In the genomic region with DNA sequence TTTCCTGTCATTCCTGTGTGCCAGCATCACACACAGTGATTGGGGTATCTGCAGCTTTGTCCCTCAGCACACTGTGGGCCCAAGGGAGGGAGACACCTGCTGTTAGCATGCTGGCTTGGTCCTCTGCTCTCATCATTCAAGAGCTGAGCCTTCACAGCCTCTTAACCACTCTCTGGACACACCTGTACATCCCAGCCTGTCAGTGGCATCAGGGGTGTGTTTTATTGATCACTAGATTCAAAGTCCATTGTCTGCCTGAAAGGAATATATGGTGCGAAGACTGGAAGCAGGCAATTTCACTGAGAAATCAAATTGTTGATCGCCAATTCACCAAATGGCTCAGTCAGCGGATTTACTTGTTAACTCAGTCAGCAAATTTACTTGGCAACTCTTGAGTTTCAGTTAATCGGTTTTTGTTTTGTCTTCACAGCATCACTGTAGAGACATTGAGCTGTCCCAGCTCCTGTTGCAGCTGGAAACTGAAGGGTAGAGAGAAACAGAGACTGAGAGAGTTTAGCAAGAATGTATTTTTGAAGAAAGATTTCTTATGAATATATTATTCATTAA, we compare ENCODE assay signal across 16 cellular contexts. TPM values are rescaled to one million over a fixed set of nuclear protein-coding genes. Genes with fewer than 3 reads are reported as not detected.
DNase-seq lines count a peak whose midpoint lies in the region; ATAC-seq, FAIRE-seq and TF ChIP-seq lines count a peak whose summit lies in the region.
"Had no signal": no experiment of that assay in that cellular context is flagged by ENCODE, and none has a peak within 500 bp of the region (broad histone marks: within the 10 kb centered on the region; RNA-seq: fewer than 3 reads in every experiment).

No MANE protein-coding gene starts in this region.

- H3K27me3 ChIP-seq in KMS-11 (ENCODE audit: insufficient read depth, low read depth) (no peaks in the 10 kb centered on the region), endodermal cell (ENCODE audit: control insufficient read depth, insufficient read depth, low read length, poor library complexity, severe bottlenecking) (no peaks in the 10 kb centered on the region), neural progenitor cell (no peaks in the 10 kb centered on the region)
- H3K27me3 ChIP-seq: BLaER1 treated with 17β-estradiol and CSF1 and Interleukin-3, amounts not matched to agents 10 nM and 100 nM had no signal

- peak overlapping the region; percentile 21; the same call in 1 of the 2 replicates for H3K4me2 ChIP-seq in KMS-11
- no peak overlapping the region for H3K4me2 ChIP-seq in neural progenitor cell
- H3K4me2 ChIP-seq: BLaER1 treated with 17β-estradiol and CSF1 and Interleukin-3, amounts not matched to agents 10 nM and 100 nM had no signal

- DNase-seq in NCI-H510A treated with DMSO at 0.1 percent for 48 hours (lab: John Stamatoyannopoulos, UW) (peak; percentile 79), endodermal cell (no peak), mucosa of descending colon (no peak), AG08395 (ENCODE audit: low spot score) (no peak), RCC 7860 (ENCODE audit: low spot score) (no peak), neural progenitor cell (ENCODE audit: low spot score) (no peak), putamen (ENCODE audit: low spot score) (no peak)
- DNase-seq: Karpas-422, NCI-H187 treated with DMSO at 0.1 percent for 48 hours, SIG-M5 had no signal

- H2AFZ ChIP-seq in KMS-11 (ENCODE audit: low read depth): no peak overlapping the region; the same call in 1 of the 2 replicates
- no peak overlapping the region for H2AFZ ChIP-seq in neural progenitor cell (replicated peaks)

- H4K20me1 ChIP-seq in KMS-11 (ENCODE audit: insufficient read depth) (no peaks in the 10 kb centered on the region), neural progenitor cell (ENCODE audit: low read depth) (no peaks in the 10 kb centered on the region)
- H4K20me1 ChIP-seq: BLaER1 treated with 17β-estradiol and CSF1 and Interleukin-3, amounts not matched to agents 10 nM and 100 nM had no signal

- intact Hi-C loops in mucosa of descending colon (cut with DNase I, micrococcal nuclease): no loop called here

- H3K4me3 Mint-ChIP-seq in endodermal cell (no peak overlapping the region), neural progenitor cell (no peak overlapping the region)

- TF ChIP-seq CTCF in KMS-11 (conservative IDR thresholded peaks at IDR 0.05; ENCODE audit: low read depth, low read length) (no peak), endodermal cell (conservative IDR thresholded peaks at IDR 0.05) (peak; percentile 13), mucosa of descending colon (IDR thresholded peaks at IDR 0.05) (no peak), neural progenitor cell (IDR thresholded peaks at IDR 0.05) (no peak)

- H3K4me1 ChIP-seq in KMS-11 (ENCODE audit: low read depth, poor library complexity, severe bottlenecking) (peaks cover 15% of the 10 kb centered on the region), endodermal cell (ENCODE audit: control insufficient read depth, insufficient read depth, low read length) (peaks cover 7% of the 10 kb centered on the region), mucosa of descending colon (ENCODE audit: low read depth) (no peaks in the 10 kb centered on the region), neural progenitor cell (peaks cover 5% of the 10 kb centered on the region)
- H3K4me1 ChIP-seq: BLaER1 treated with 17β-estradiol and CSF1 and Interleukin-3, amounts not matched to agents 10 nM and 100 nM had no signal

- H3K9me3 ChIP-seq in endodermal cell (ENCODE audit: control insufficient read depth, low read length) (no peaks in the 10 kb centered on the region), mucosa of descending colon (no peaks in the 10 kb centered on the region), neural progenitor cell (ENCODE audit: low read depth) (no peaks in the 10 kb centered on the region)
- H3K9me3 ChIP-seq: BLaER1 treated with 17β-estradiol and CSF1 and Interleukin-3, amounts not matched to agents 10 nM and 100 nM had no signal

- peak; percentile 18 for ATAC-seq in mucosa of descending colon
- ATAC-seq: HCT116 had no signal

- H3K27me3 Mint-ChIP-seq in endodermal cell (ENCODE audit: insufficient read depth) (no peaks in the 10 kb centered on the region), neural progenitor cell (ENCODE audit: insufficient read depth, low read depth) (no peaks in the 10 kb centered on the region)

- H3K27ac Mint-ChIP-seq in endodermal cell (no peak overlapping the region), neural progenitor cell (no peak overlapping the region)

- H3K79me2 ChIP-seq in KMS-11 (ENCODE audit: insufficient read depth, low read depth) (no peaks in the 10 kb centered on the region), neural progenitor cell (ENCODE audit: low read depth) (no peaks in the 10 kb centered on the region)

- no peak for FAIRE-seq in RCC 7860 (lab: Jason Lieb, UNC)
- FAIRE-seq: GM18507 had no signal

- no peaks in the 10 kb centered on the region for H3K36me3 ChIP-seq in KMS-11 (ENCODE audit: insufficient read depth)
- no peaks in the 10 kb centered on the region for H3K36me3 ChIP-seq in endodermal cell (ENCODE audit: control insufficient read depth, insufficient read depth, low read length)
- H3K36me3 ChIP-seq in mucosa of descending colon (ENCODE audit: low read depth): no peaks in the 10 kb centered on the region
- H3K36me3 ChIP-seq in neural progenitor cell: no peaks in the 10 kb centered on the region
- H3K36me3 ChIP-seq: BLaER1 treated with 17β-estradiol and CSF1 and Interleukin-3, amounts not matched to agents 10 nM and 100 nM had no signal

- H3K9me3 Mint-ChIP-seq in endodermal cell: no peaks in the 10 kb centered on the region
- no peaks in the 10 kb centered on the region for H3K9me3 Mint-ChIP-seq in neural progenitor cell

- WGBS in endodermal cell (ENCODE audit: insufficient coverage in 1 of 2, insufficient read length in 1 of 2), 2 experiments: 92 to 94% methylated on average over 4 of the region's 4 CpGs

- no peaks in the 10 kb centered on the region for H3K36me3 Mint-ChIP-seq in endodermal cell (ENCODE audit: low read depth)
- no peaks in the 10 kb centered on the region for H3K36me3 Mint-ChIP-seq in neural progenitor cell

- H3K4me1 Mint-ChIP-seq in endodermal cell (peaks cover 14% of the 10 kb centered on the region), neural progenitor cell (peaks cover 2% of the 10 kb centered on the region)

- no peak overlapping the region for H3K4me3 ChIP-seq in KMS-11 (IDR thresholded peaks at IDR 0.05; ENCODE audit: insufficient read depth, low read depth, low read length)
- no peak overlapping the region for H3K4me3 ChIP-seq in endodermal cell (ENCODE audit: low read length)
- H3K4me3 ChIP-seq in mucosa of descending colon: no peak overlapping the region
- no peak overlapping the region for H3K4me3 ChIP-seq in neural progenitor cell
- H3K4me3 ChIP-seq: BLaER1 treated with 17β-estradiol and CSF1 and Interleukin-3, amounts not matched to agents 10 nM and 100 nM had no signal

- H3K9ac ChIP-seq in KMS-11 (no peak overlapping the region), endodermal cell (ENCODE audit: extremely low read depth, low read length, poor library complexity, severe bottlenecking) (no peak overlapping the region), neural progenitor cell (no peak overlapping the region)
- H3K9ac ChIP-seq: BLaER1 treated with 17β-estradiol and CSF1 and Interleukin-3, amounts not matched to agents 10 nM and 100 nM had no signal

- no peaks in the 10 kb centered on the region for H3F3A ChIP-seq in neural progenitor cell (ENCODE audit: low read depth)

- H3K27ac ChIP-seq in KMS-11 (peak overlapping the region; percentile 38; the same call in 1 of the 2 replicates), endodermal cell (ENCODE audit: low read depth, low read length) (no peak overlapping the region), neural progenitor cell (no peak overlapping the region)
- H3K27ac ChIP-seq: BLaER1 treated with 17β-estradiol and CSF1 and Interleukin-3, amounts not matched to agents 10 nM and 100 nM; HL-60 had no signal

RNA-seq across cellular contexts. Expression of a gene that starts 56.3 kb away (rescaled TPM):
- total RNA-seq in endodermal cell: 1 to 10 TPM; 4.7 to 7.3 TPM
- 8.8 TPM for polyA plus RNA-seq in endodermal cell (2013, experiment 1 of 2)
- polyA plus RNA-seq in endodermal cell (2013, experiment 2 of 2): 9.9 TPM
- total RNA-seq in mucosa of descending colon: 1 to 10 TPM in 1 of 3 donors, under 1 TPM in 2; 0.06 to 2.1 (median 0.14) TPM
- total RNA-seq in neural progenitor cell (ENCODE audit: low replicate concordance): 1.4 and 7.5 TPM in 2 replicates
- total RNA-seq: T-helper 2 cell treated with Interferon-gamma antibody and Interleukin-4, amounts not matched to agents 100 ng/mL and 5 ng/mL, for 36 hours had no signal
